26 cellular contexts compared by ENCODE assay signal in genomic region chr3:136544532-136544931, GRCh38.
DNase-seq lines count a peak whose midpoint lies in the region; ATAC-seq and TF ChIP-seq lines count a peak whose summit lies in the region.
"Had no signal": no experiment of that assay in that cellular context is flagged by ENCODE, and none has a peak within 500 bp of the region (broad histone marks: within the 10 kb centered on the region; RNA-seq: fewer than 3 reads in every experiment).

No MANE protein-coding gene starts in this region.

- no peak overlapping the region for H3K27ac ChIP-seq in CD4-positive, alpha-beta T cell (ENCODE audit: low read depth, low read length)
- H3K27ac ChIP-seq in IMR-90 (ENCODE audit: insufficient read depth, low read length), result peak overlapping the region; percentile 45; the same call in 1 of the 2 replicates
- no peak overlapping the region for H3K27ac ChIP-seq in mesenchymal stem cell (ENCODE audit: low read length, poor library complexity, severe bottlenecking)
- H3K27ac ChIP-seq: hepatocyte, pancreas, right atrium auricular region, suprapubic skin had no signal

- no TSS peak for BruUV-seq in IMR-90 (replicated peaks; lab: Mats Ljungman, UMichigan)

- H3K9me3 ChIP-seq in CD4-positive, alpha-beta T cell (ENCODE audit: control insufficient read depth, low read length), result no peaks in the 10 kb centered on the region
- no peaks in the 10 kb centered on the region for H3K9me3 ChIP-seq in IMR-90 (ENCODE audit: control insufficient read depth, insufficient read depth, low read length)
- H3K9me3 ChIP-seq in mesenchymal stem cell (ENCODE audit: control insufficient read depth, low read length), result no peaks in the 10 kb centered on the region
- H3K9me3 ChIP-seq: mucosa of descending colon, pancreas, right atrium auricular region, suprapubic skin had no signal

- H3K4ac ChIP-seq in IMR-90 (ENCODE audit: low read depth, low read length) (peak overlapping the region; percentile 11; the same call in 1 of the 2 replicates), mesenchymal stem cell (ENCODE audit: low read depth in 1 of 2, low read length in 2 of 2) (no peak overlapping the region)

- DNase-seq in CD4-positive, alpha-beta T cell, result no peak
- DNase-seq in IMR-90 (peak; percentile 31), mesenchymal stem cell (peak; percentile 29)
- no peak for DNase-seq in effector memory CD8-positive, alpha-beta T cell
- DNase-seq in activated CD8-positive, alpha-beta memory T cell treated with anti-CD3 and anti-CD28 coated beads, Interleukin-2, amount 10 ng/mL, durations not matched to agents 7 days and 5 days, result no peak
- DNase-seq: activated CD4-positive, alpha-beta T cell treated with anti-CD3 and anti-CD28 coated beads for 1 hour; activated CD8-positive, alpha-beta T cell treated with anti-CD3 and anti-CD28 coated beads for 36 hours; activated effector memory CD4-positive, alpha-beta T cell treated with Interleukin-2 at 50 U/mL for 16 hours; activated naive CD8-positive, alpha-beta T cell treated with anti-CD3 and anti-CD28 coated beads for 36 hours; activated T-cell treated with anti-CD3 and anti-CD28 coated beads for 4 hours; C1 segment of cervical spinal cord; Calu3; mucosa of descending colon; NCI-H1105 treated with DMSO at 0.1 percent for 48 hours; NCI-H2081; NCI-H226; NCI-H774; pancreas; stimulated activated CD4-positive, alpha-beta T cell treated with anti-CD3 and anti-CD28 coated beads, Interleukin-4, amount 100 ng/mL, for 1 hour; stimulated activated naive B cell treated with anti-CD40 and anti-IgM and Interleukin-4, amounts not matched to agents 10 μg/mL and 1 μg/mL and 100 μg/mL, for 72 hours had no signal

- H3K56ac ChIP-seq in IMR-90 (ENCODE audit: extremely low read depth, insufficient read depth, low read length), result no peak overlapping the region

- H3K4me1 ChIP-seq in IMR-90 (ENCODE audit: control insufficient read depth, insufficient read depth, low read length) (peaks cover 13% of the 10 kb centered on the region), mesenchymal stem cell (ENCODE audit: control insufficient read depth, insufficient read depth, low read depth, low read length) (no peaks in the 10 kb centered on the region)
- H3K4me1 ChIP-seq: suprapubic skin had no signal

- H2BK15ac ChIP-seq in IMR-90 (ENCODE audit: low read depth, low read length) (peak overlapping the region; percentile 20; the same call in 1 of the 3 replicates), mesenchymal stem cell (ENCODE audit: low read depth, poor library complexity, severe bottlenecking) (no peak overlapping the region)

- H2BK5ac ChIP-seq in IMR-90 (ENCODE audit: low read depth, low read length, poor library complexity, severe bottlenecking) (peak overlapping the region; percentile 91), mesenchymal stem cell (ENCODE audit: low read depth, low read length, poor library complexity, severe bottlenecking) (no peak overlapping the region)

- H3K79me1 ChIP-seq in IMR-90 (ENCODE audit: low read depth in 1 of 2, low read length in 2 of 2) (peaks cover 8 to 39% of the 10 kb centered on the region in 2 experiments), mesenchymal stem cell (replicated peaks; ENCODE audit: low read length, poor library complexity, severe bottlenecking) (peaks cover 10% of the 10 kb centered on the region)

- H2BK12ac ChIP-seq in mesenchymal stem cell (ENCODE audit: low read length in 2 of 2), result no peak overlapping the region

- H3K4me3 Mint-ChIP-seq in CD4-positive, alpha-beta T cell, result no peak overlapping the region
- H3K4me3 Mint-ChIP-seq in effector memory CD8-positive, alpha-beta T cell, result no peak overlapping the region
- H3K4me3 Mint-ChIP-seq in activated CD8-positive, alpha-beta memory T cell treated with anti-CD3 and anti-CD28 coated beads, Interleukin-2, amount 10 ng/mL, durations not matched to agents 7 days and 5 days, result no peak overlapping the region
- H3K4me3 Mint-ChIP-seq: activated CD8-positive, alpha-beta T cell treated with anti-CD3 and anti-CD28 coated beads for 36 hours; activated naive CD8-positive, alpha-beta T cell treated with anti-CD3 and anti-CD28 coated beads for 36 hours; nephron; stimulated activated naive B cell treated with anti-CD40 and anti-IgM and Interleukin-4, amounts not matched to agents 10 μg/mL and 1 μg/mL and 100 μg/mL, for 72 hours had no signal

- H3K36me3 Mint-ChIP-seq in CD4-positive, alpha-beta T cell (ENCODE audit: low read depth), result peaks cover 42% of the 10 kb centered on the region
- no peaks in the 10 kb centered on the region for H3K36me3 Mint-ChIP-seq in effector memory CD8-positive, alpha-beta T cell (ENCODE audit: insufficient read depth)
- peaks cover 6% of the 10 kb centered on the region for H3K36me3 Mint-ChIP-seq in activated CD8-positive, alpha-beta memory T cell treated with anti-CD3 and anti-CD28 coated beads, Interleukin-2, amount 10 ng/mL, durations not matched to agents 7 days and 5 days

- no peak overlapping the region for H2AK9ac ChIP-seq in IMR-90 (replicated peaks; ENCODE audit: low read depth, low read length, poor library complexity)

- in situ Hi-C loops in IMR-90 (cut with MboI; ENCODE audit: low sequenced_read_pairs), result no loop called here

- H2AK5ac ChIP-seq in IMR-90 (ENCODE audit: low read depth, low read length) (peak overlapping the region; percentile 43; the same call in 1 of the 2 replicates), mesenchymal stem cell (ENCODE audit: low read length, severe bottlenecking) (no peak overlapping the region)

- H4K20me1 ChIP-seq in IMR-90 (ENCODE audit: insufficient read depth, low read length), result no peaks in the 10 kb centered on the region

- H3K14ac ChIP-seq in IMR-90 (replicated peaks; ENCODE audit: low read depth, low read length) (no peak overlapping the region), mesenchymal stem cell (ENCODE audit: low read length in 2 of 2) (no peak overlapping the region)

- no peak for TF ChIP-seq POLR2A in IMR-90 (IDR thresholded peaks at IDR 0.05; ENCODE audit: low read depth, low read length)

- peak overlapping the region; percentile 82; the same call in 1 of the 2 replicates for H4K5ac ChIP-seq in IMR-90 (ENCODE audit: low read depth, low read length)

- H3K9ac ChIP-seq in IMR-90 (ENCODE audit: low read depth, low read length), result no peak overlapping the region
- no peak overlapping the region for H3K9ac ChIP-seq in mesenchymal stem cell (ENCODE audit: low read length)

- peaks cover 39% of the 10 kb centered on the region for H3K4me1 Mint-ChIP-seq in CD4-positive, alpha-beta T cell (ENCODE audit: low read depth)
- H3K4me1 Mint-ChIP-seq in effector memory CD8-positive, alpha-beta T cell (ENCODE audit: low read depth in 2 of 2), result peaks cover 8 to 16% of the 10 kb centered on the region in 2 donors
- H3K4me1 Mint-ChIP-seq in activated CD8-positive, alpha-beta memory T cell treated with anti-CD3 and anti-CD28 coated beads, Interleukin-2, amount 10 ng/mL, durations not matched to agents 7 days and 5 days, result peaks cover 6% of the 10 kb centered on the region
- H3K4me1 Mint-ChIP-seq: nephron had no signal

- POLR2A ChIA-PET in CD4-positive, alpha-beta T cell (lab: Charles Lee), result no interaction called here
- POLR2A ChIA-PET in IMR-90 (lab: Charles Lee; ENCODE audit: unreplicated experiment), result no interaction called here

- H3K18ac ChIP-seq in IMR-90 (ENCODE audit: low read depth, low read length), result peak overlapping the region; percentile 75; the same call in 1 of the 2 replicates
- H3K18ac ChIP-seq in mesenchymal stem cell (ENCODE audit: low read depth in 1 of 2, low read length in 2 of 2), result no peak overlapping the region

- H2AFZ ChIP-seq in IMR-90 (replicated peaks; ENCODE audit: low read length, poor library complexity) (no peak overlapping the region), mesenchymal stem cell (ENCODE audit: low read depth, low read length) (no peak overlapping the region)
- H2AFZ ChIP-seq: hepatocyte had no signal

- H4K8ac ChIP-seq in IMR-90 (ENCODE audit: low read depth in 2 of 2, low read length in 2 of 2), result peak overlapping the region; percentile 6 to 49; a peak in 2 of 4 replicates
- no peak overlapping the region for H4K8ac ChIP-seq in mesenchymal stem cell (ENCODE audit: low read length)

- H3K23ac ChIP-seq in IMR-90 (ENCODE audit: low read depth, low read length), result no peak overlapping the region; the same call in 1 of the 2 replicates
- no peak overlapping the region for H3K23ac ChIP-seq in mesenchymal stem cell (ENCODE audit: low read length in 2 of 2)

- H3K4me2 ChIP-seq in IMR-90 (ENCODE audit: low read depth, low read length) (no peak overlapping the region), mesenchymal stem cell (ENCODE audit: low read length, poor library complexity, severe bottlenecking) (no peak overlapping the region)
- H3K4me2 ChIP-seq: hepatocyte had no signal

- dilution Hi-C loops in IMR-90 (cut with HindIII; ENCODE audit: low sequenced_read_pairs, unreplicated experiment), result no loop called here

- intact Hi-C loops in CD4-positive, alpha-beta T cell (cut with DNase I, micrococcal nuclease), result loop anchor here (5.0 to 10.0 kb wide), 2 partner anchors 210 to 468 kb away; partner anchors contain the start of gene STAG1 (in 1 of the 2)
- intact Hi-C loops in IMR-90 (cut with micrococcal nuclease), result loop anchor here (10.0 kb wide), 1 partner anchor 470 kb away; no protein-coding TSS in a partner anchor

- H2BK120ac ChIP-seq in IMR-90 (ENCODE audit: low read depth, low read length) (no peak overlapping the region), mesenchymal stem cell (ENCODE audit: low read depth, low read length) (no peak overlapping the region)

- H3K9me1 ChIP-seq in IMR-90 (ENCODE audit: insufficient read depth, low read length), result no peaks in the 10 kb centered on the region

- H4K91ac ChIP-seq in IMR-90 (ENCODE audit: insufficient read depth, low read depth, low read length) (no peak overlapping the region), mesenchymal stem cell (ENCODE audit: low read length) (no peak overlapping the region)

- ATAC-seq in CD4-positive, alpha-beta T cell (ENCODE audit: poor library complexity), result no peak
- ATAC-seq in IMR-90 (ENCODE audit: low read depth) (no peak; the same call in 1 of the 2 replicates), HG02588 (IDR thresholded peaks at IDR 0.05; ENCODE audit: unreplicated experiment) (no peak), HG02840 (IDR thresholded peaks at IDR 0.05; ENCODE audit: low FRiP score, unreplicated experiment) (no peak)
- ATAC-seq in effector memory CD8-positive, alpha-beta T cell (replicated peaks), result no peak
- ATAC-seq in activated CD8-positive, alpha-beta memory T cell treated with anti-CD3 and anti-CD28 coated beads, Interleukin-2, amount 10 ng/mL, durations not matched to agents 7 days and 5 days, result no peak
- ATAC-seq: activated CD8-positive, alpha-beta T cell treated with anti-CD3 and anti-CD28 coated beads for 36 hours; mucosa of descending colon; pancreas; stimulated activated naive B cell treated with anti-CD40 and anti-IgM and Interleukin-4, amounts not matched to agents 10 μg/mL and 1 μg/mL and 100 μg/mL, for 72 hours had no signal

- no peak for TF ChIP-seq RAD21 in IMR-90 (IDR thresholded peaks at IDR 0.05; ENCODE audit: low read length)

- H2BK20ac ChIP-seq in IMR-90 (ENCODE audit: low read depth, low read length), result no peak overlapping the region

- CTCF ChIA-PET in CD4-positive, alpha-beta T cell (lab: Charles Lee), result interaction anchor here (1.9 kb wide), 1 partner anchor 208 kb away, joined by 7 read pairs; the partner anchor contains the start of gene STAG1
- CTCF ChIA-PET in IMR-90 (lab: Yijun Ruan, JAX), result interaction anchor here (4.4 kb wide), 1 partner anchor 208 kb away, joined by 35 read pairs; the partner anchor contains the start of gene STAG1
- CTCF ChIA-PET in activated CD8-positive, alpha-beta memory T cell treated with anti-CD3 and anti-CD28 coated beads, Interleukin-2, amount 10 ng/mL, durations not matched to agents 7 days and 5 days (lab: Charles Lee), result interaction anchor here (0.5 to 1.5 kb wide), 4 partner anchors 148 to 469 kb away, joined by 3 to 6 read pairs (median 4); partner anchors contain the start of gene STAG1

- no CpG with 5 or more reads among the region's 3 CpGs for WGBS in IMR-90 (ENCODE audit: extremely low coverage in 2 of 2, insufficient read length in 1 of 2), 2 experiments
- WGBS in mesenchymal stem cell, result no CpG with 5 or more reads among the region's 3 CpGs

- H3K4me3 ChIP-seq in IMR-90 (ENCODE audit: insufficient read depth, low read depth, low read length), result no peak overlapping the region
- H3K4me3 ChIP-seq in mesenchymal stem cell (ENCODE audit: insufficient read depth in 1 of 2, low read depth in 1 of 2, low read length in 2 of 2), result no peak overlapping the region
- H3K4me3 ChIP-seq: hepatocyte, mucosa of descending colon, pancreas, right atrium auricular region, suprapubic skin had no signal

- no peaks in the 10 kb centered on the region for H3K27me3 Mint-ChIP-seq in CD4-positive, alpha-beta T cell
- H3K27me3 Mint-ChIP-seq in effector memory CD8-positive, alpha-beta T cell, result no peaks in the 10 kb centered on the region
- no peaks in the 10 kb centered on the region for H3K27me3 Mint-ChIP-seq in activated CD8-positive, alpha-beta memory T cell treated with anti-CD3 and anti-CD28 coated beads, Interleukin-2, amount 10 ng/mL, durations not matched to agents 7 days and 5 days
- H3K27me3 Mint-ChIP-seq: activated CD8-positive, alpha-beta T cell treated with anti-CD3 and anti-CD28 coated beads for 36 hours; activated naive CD8-positive, alpha-beta T cell treated with anti-CD3 and anti-CD28 coated beads for 36 hours; stimulated activated naive B cell treated with anti-CD40 and anti-IgM and Interleukin-4, amounts not matched to agents 10 μg/mL and 1 μg/mL and 100 μg/mL, for 72 hours had no signal

- H3K9me3 Mint-ChIP-seq in CD4-positive, alpha-beta T cell, result no peaks in the 10 kb centered on the region
- H3K9me3 Mint-ChIP-seq in effector memory CD8-positive, alpha-beta T cell, result no peaks in the 10 kb centered on the region
- H3K9me3 Mint-ChIP-seq in activated CD8-positive, alpha-beta memory T cell treated with anti-CD3 and anti-CD28 coated beads, Interleukin-2, amount 10 ng/mL, durations not matched to agents 7 days and 5 days (ENCODE audit: low read depth), result no peaks in the 10 kb centered on the region
- H3K9me3 Mint-ChIP-seq: activated CD8-positive, alpha-beta T cell treated with anti-CD3 and anti-CD28 coated beads for 36 hours; activated naive CD8-positive, alpha-beta T cell treated with anti-CD3 and anti-CD28 coated beads for 36 hours; nephron had no signal

- H3K27me3 ChIP-seq in CD4-positive, alpha-beta T cell (ENCODE audit: control insufficient read depth, insufficient read depth, low read length), result no peaks in the 10 kb centered on the region
- H3K27me3 ChIP-seq in IMR-90 (ENCODE audit: control insufficient read depth, insufficient read depth, low read length), result no peaks in the 10 kb centered on the region
- H3K27me3 ChIP-seq in mesenchymal stem cell (ENCODE audit: control insufficient read depth in 1 of 2, insufficient read depth in 1 of 2, low read length in 2 of 2), result no peaks in the 10 kb centered on the region
- H3K27me3 ChIP-seq: hepatocyte, pancreas, right atrium auricular region, suprapubic skin had no signal

- peak overlapping the region; percentile 10 for H3K27ac Mint-ChIP-seq in CD4-positive, alpha-beta T cell
- peak overlapping the region; percentile 49 to 52 for H3K27ac Mint-ChIP-seq in effector memory CD8-positive, alpha-beta T cell
- H3K27ac Mint-ChIP-seq in activated CD8-positive, alpha-beta memory T cell treated with anti-CD3 and anti-CD28 coated beads, Interleukin-2, amount 10 ng/mL, durations not matched to agents 7 days and 5 days, result no peak overlapping the region
- H3K27ac Mint-ChIP-seq: activated CD8-positive, alpha-beta T cell treated with anti-CD3 and anti-CD28 coated beads for 36 hours; activated naive CD8-positive, alpha-beta T cell treated with anti-CD3 and anti-CD28 coated beads for 36 hours; nephron; stimulated activated naive B cell treated with anti-CD40 and anti-IgM and Interleukin-4, amounts not matched to agents 10 μg/mL and 1 μg/mL and 100 μg/mL, for 72 hours had no signal

- H3K36me3 ChIP-seq in IMR-90 (ENCODE audit: control insufficient read depth, insufficient read depth, low read length) (0 out of 2 replicates have a peak, but pooled peaks cover 1% of the 10 kb centered on the region), mesenchymal stem cell (ENCODE audit: control insufficient read depth in 1 of 2, insufficient read depth in 2 of 2, low read depth in 1 of 2, low read length in 2 of 2) (peaks cover 0 to 11% of the 10 kb centered on the region in 2 experiments)
- H3K36me3 ChIP-seq: pancreas, right atrium auricular region, suprapubic skin had no signal

- TF ChIP-seq CTCF in CD4-positive, alpha-beta T cell (IDR thresholded peaks at IDR 0.05), result no peak
- TF ChIP-seq CTCF in IMR-90 (conservative IDR thresholded peaks at IDR 0.05; ENCODE audit: low read depth, low read length), result no peak

Comparison
In these comparisons a context has a peak if more than half of its experiments do, and no peak if none do; other contexts are left out.
1. DNase-seq: peak in IMR-90 (single experiment) and mesenchymal stem cell (single experiment); none in CD4-positive, alpha-beta T cell (0 of 10), effector memory CD8-positive, alpha-beta T cell (0 of 3) and activated CD8-positive, alpha-beta memory T cell treated with anti-CD3 and anti-CD28 coated beads, Interleukin-2, amount 10 ng/mL, durations not matched to agents 7 days and 5 days (single experiment).